ENCODE assay signal across 17 cellular contexts in genomic region chr4:123731009-123731408, GRCh38.
"Had no signal": no experiment of that assay in that cellular context is flagged by ENCODE, and none has a peak within 500 bp of the region (broad histone marks: within the 10 kb centered on the region; RNA-seq: fewer than 3 reads in every experiment).

No MANE protein-coding gene starts in this region.

- H3K27me3 ChIP-seq: esophagus squamous epithelium, gastroesophageal sphincter, sigmoid colon had no signal

- H3K4me3 ChIP-seq: esophagus squamous epithelium, gastroesophageal sphincter, sigmoid colon, skin epidermis had no signal

- H3K36me3 ChIP-seq: esophagus squamous epithelium, gastroesophageal sphincter, sigmoid colon had no signal

- ATAC-seq: gastroesophageal sphincter; left lobe of liver; naive thymus-derived CD4-positive, alpha-beta T cell had no signal

- H3K27ac ChIP-seq: esophagus squamous epithelium, gastroesophageal sphincter, sigmoid colon, skin epidermis had no signal

- DNase-seq: dermis blood vessel endothelial cell; esophagus squamous epithelium; foreskin fibroblast; glutamatergic neuron; islet precursor cell; mammary epithelial cell; naive thymus-derived CD4-positive, alpha-beta T cell; nephron progenitor cell; posterior cingulate gyrus; sigmoid colon; stimulated activated CD4-positive, alpha-beta T cell treated with anti-CD3 and anti-CD28 coated beads, Interleukin-2, amount 100 ng/mL, for 24 hours; stimulated activated CD4-positive, alpha-beta T cell treated with anti-CD3 and anti-CD28 coated beads, Interleukin-4, amount 100 ng/mL, for 4 hours; stimulated activated naive CD4-positive, alpha-beta T cell; trophoblast cell had no signal

- H3K4me1 ChIP-seq: esophagus squamous epithelium, gastroesophageal sphincter, sigmoid colon had no signal

- H3K9me3 ChIP-seq: esophagus squamous epithelium, gastroesophageal sphincter, sigmoid colon had no signal
